In the genomic region with DNA sequence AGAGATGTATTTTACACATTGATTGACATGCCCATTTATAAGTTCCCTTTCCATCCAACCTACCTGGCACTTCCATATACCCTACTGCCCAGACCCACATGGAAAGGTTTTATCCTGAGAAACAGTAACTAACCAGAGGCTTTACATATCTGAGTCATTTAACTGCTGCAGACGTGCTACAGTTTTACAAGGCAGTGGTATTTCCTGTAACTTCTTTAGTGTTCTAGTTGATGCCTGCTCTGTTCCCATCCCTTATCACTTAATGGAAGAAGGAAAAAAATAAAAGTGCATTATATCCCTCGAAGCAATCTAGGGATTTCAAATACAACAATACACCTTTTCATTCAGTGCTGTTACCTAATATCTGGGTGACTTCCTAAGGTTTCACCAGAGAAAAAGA, we compare ENCODE assay signal across 1 cellular context.
TF ChIP-seq lines count a peak whose summit lies in the region.

No MANE protein-coding gene starts in this region.

TF ChIP-seq in GM12878, 131 proteins besides CTCF, POLR2A, EP300 and RAD21 (continued from another document):
- no peak for TF ChIP-seq NBN (IDR thresholded peaks at IDR 0.05)
- no peak for TF ChIP-seq STAT1 (conservative IDR thresholded peaks at IDR 0.05)
- no peak for TF ChIP-seq CREB1 (IDR thresholded peaks at IDR 0.05; ENCODE audit: low read depth)
